25 cellular contexts compared by ENCODE assay signal in the genomic region with DNA sequence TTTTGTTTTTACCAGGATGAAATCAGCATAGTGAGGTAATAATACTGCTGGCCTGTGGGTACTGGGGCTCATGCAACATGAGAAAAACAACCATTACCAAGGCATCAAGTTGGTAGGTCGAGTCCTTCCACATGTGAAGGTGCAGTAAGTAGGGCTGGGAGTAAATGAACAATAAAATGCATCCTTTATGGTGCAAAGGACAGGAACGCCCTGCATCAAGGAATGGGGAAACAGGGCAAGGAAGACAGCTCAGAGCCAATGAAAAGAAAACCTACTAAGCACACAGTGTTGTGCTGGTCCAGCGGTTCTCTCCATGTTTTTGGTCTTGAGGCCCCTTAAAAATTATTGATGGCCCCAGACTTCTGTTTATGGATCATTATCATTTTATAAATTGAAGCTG.
"Had no signal": no experiment of that assay in that cellular context is flagged by ENCODE, and none has a peak within 500 bp of the region (broad histone marks: within the 10 kb centered on the region; RNA-seq: fewer than 3 reads in every experiment).

No MANE protein-coding gene starts in this region.

- H3K27ac ChIP-seq: brain microvascular endothelial cell, KMS-11, RWPE1, SJSA1 had no signal

- H3K9me3 ChIP-seq: SJSA1 had no signal

- H3K36me3 ChIP-seq: brain microvascular endothelial cell, cardiac muscle cell, SJSA1 had no signal

- H3K4me3 ChIP-seq: cardiac muscle cell, SJSA1 had no signal

- H3K27me3 ChIP-seq: brain microvascular endothelial cell, cardiac muscle cell, SJSA1 had no signal

- ATAC-seq: activated CD4-positive, CD25-positive, alpha-beta regulatory T cell treated with anti-CD3 and anti-CD28 coated beads, Interleukin-2, amount 50 U/mL, for 24 hours; activated CD8-positive, alpha-beta T cell treated with anti-CD3 and anti-CD28 coated beads, Interleukin-2, amount 10 ng/mL, durations not matched to agents 7 days and 5 days; activated naive CD8-positive, alpha-beta T cell treated with anti-CD3 and anti-CD28 coated beads, Interleukin-2, amount 50 U/mL, for 24 hours; Panc1 had no signal

- DNase-seq: activated CD4-positive, alpha-beta T cell treated with anti-CD3 and anti-CD28 coated beads for 4 hours; activated CD4-positive, alpha-beta T cell treated with anti-CD3 and anti-CD28 coated beads, Interleukin-2, amount 50 U/mL, for 4 hours; activated CD8-positive, alpha-beta memory T cell treated with anti-CD3 and anti-CD28 coated beads, Interleukin-2, amount 50 U/mL, for 48 hours; activated CD8-positive, alpha-beta T cell treated with anti-CD3 and anti-CD28 coated beads, Interleukin-2, amount 10 ng/mL, durations not matched to agents 7 days and 5 days; activated naive CD8-positive, alpha-beta T cell treated with anti-CD3 and anti-CD28 coated beads, Interleukin-2, amount 50 U/mL, for 24 hours; activated T-cell treated with anti-CD3 and anti-CD28 coated beads, Interleukin-2, amount 50 U/mL, for 1 hour; amniotic stem cell; brain microvascular endothelial cell; NCI-H1092; NCI-H1417; NCI-H1930; NCI-H2171 treated with DMSO at 0.1 percent for 48 hours; NCI-H226; NCI-H510A; NCI-H526 treated with DMSO at 0.1 percent for 48 hours; NCI-H82; NK-92 treated with Interleukin-12 subunit alpha and Interleukin-12 subunit beta, amount 100 ng/mL, for 24 hours; OCI-M1; SHP77 had no signal
